Comparison of ENCODE assay signal across 1 cellular context in genomic region chr3:45796902-45797637, GRCh38.
TF ChIP-seq lines count a peak whose summit lies in the region.

No MANE protein-coding gene starts in this region.

TF ChIP-seq in GM12878, 131 proteins besides CTCF, POLR2A, EP300 and RAD21 (continued from another document):
- no peak for TF ChIP-seq E4F1 (IDR thresholded peaks at IDR 0.05; ENCODE audit: borderline replicate concordance, partially characterized antibody)
